39 cellular contexts compared by ENCODE assay signal in genomic region chr1:90694846-90695245, GRCh38. TPM values are rescaled to one million over a fixed set of nuclear protein-coding genes. Genes with fewer than 3 reads are reported as not detected.
"Had no signal": no experiment of that assay in that cellular context is flagged by ENCODE, and none has a peak within 500 bp of the region (broad histone marks: within the 10 kb centered on the region; RNA-seq: fewer than 3 reads in every experiment).

No MANE protein-coding gene starts in this region.

- H3K36me3 ChIP-seq: MG63 had no signal

- H3K27ac ChIP-seq: KMS-11 had no signal

- H3K4me2 ChIP-seq: KMS-11 had no signal

- DNase-seq: Karpas-422, Kasumi-1, MG63, MM.1S, MV-4-11, NCI-H1048, NCI-H1092, NCI-H1092 treated with DMSO at 0.1 percent for 48 hours, NCI-H1105, NCI-H1105 treated with DMSO at 0.1 percent for 48 hours, NCI-H1417, NCI-H1417 treated with DMSO at 0.1 percent for 48 hours, NCI-H1436, NCI-H1436 treated with DMSO at 0.1 percent for 48 hours, NCI-H146, NCI-H1694, NCI-H1694 treated with DMSO at 0.1 percent for 48 hours, NCI-H187, NCI-H187 treated with DMSO at 0.1 percent for 48 hours, NCI-H1930, NCI-H2029, NCI-H2029 treated with DMSO at 0.1 percent for 48 hours, NCI-H2081, NCI-H2081 treated with DMSO at 0.1 percent for 48 hours, NCI-H2107, NCI-H2171, NCI-H2171 treated with DMSO at 0.1 percent for 48 hours, NCI-H2227 treated with DMSO at 0.1 percent for 48 hours, NCI-H226, NCI-H345, NCI-H446, NCI-H446 treated with DMSO at 0.1 percent for 48 hours, NCI-H510A, NCI-H510A treated with DMSO at 0.1 percent for 48 hours had no signal

- H3K4me3 ChIP-seq: MG63 had no signal

- H3K9me3 ChIP-seq: MG63 had no signal

RNA-seq across cellular contexts. Expression of gene BARHL2, which starts 22.3 kb away (rescaled TPM):
- total RNA-seq: LHCN-M2, M059J, MCF 10A, NCI-H460 had no signal
